ENCODE assay signal across 13 cellular contexts in the genomic region with DNA sequence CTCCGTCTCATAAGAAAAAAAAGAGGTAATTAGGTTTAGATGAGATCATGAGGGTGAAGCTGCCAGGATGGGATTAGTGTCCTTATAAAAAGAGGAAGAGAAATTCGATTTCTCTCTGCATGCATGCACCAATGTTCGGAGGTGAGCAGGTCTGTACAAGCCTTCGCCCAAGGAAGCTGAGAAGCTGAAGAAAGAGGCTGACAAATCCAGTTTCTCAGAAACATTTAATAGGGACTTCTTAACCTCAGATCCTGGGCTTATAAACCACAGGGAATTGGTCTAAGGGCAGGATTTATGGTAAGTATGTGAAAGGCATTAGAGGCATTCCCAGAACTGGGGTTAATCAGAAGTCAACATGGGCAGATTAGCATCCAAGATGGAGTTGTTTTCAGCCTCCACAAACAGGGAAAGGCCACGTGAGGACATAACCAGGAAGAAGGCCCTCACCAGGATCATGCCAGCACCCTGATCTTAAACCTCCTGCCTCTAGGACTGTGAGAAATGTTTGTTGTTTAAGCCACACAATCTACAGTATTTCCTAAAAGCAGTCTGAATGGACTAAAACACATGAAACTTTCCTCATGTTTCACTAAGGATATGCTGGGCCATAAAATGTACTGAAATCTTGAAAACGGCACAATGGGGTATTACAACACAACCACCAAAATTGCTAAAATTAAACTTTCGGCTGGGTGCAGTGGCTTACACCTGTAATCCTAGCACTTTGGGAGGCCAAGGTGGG. TPM values are rescaled to one million over a fixed set of nuclear protein-coding genes. Genes with fewer than 3 reads are reported as not detected.
A peak's percentile ranks its signal among the peaks of the same experiment; 100 is the strongest.
DNase-seq lines count a peak whose midpoint lies in the region; ATAC-seq and TF ChIP-seq lines count a peak whose summit lies in the region.
"Had no signal": no experiment of that assay in that cellular context is flagged by ENCODE, and none has a peak within 500 bp of the region (broad histone marks: within the 10 kb centered on the region; RNA-seq: fewer than 3 reads in every experiment).

No MANE protein-coding gene starts in this region.

- no peak overlapping the region for H3K4me3 ChIP-seq in esophagus (ENCODE audit: low read depth in 1 of 2, low read length in 2 of 2)
- H3K4me3 ChIP-seq in subcutaneous abdominal adipose tissue (ENCODE audit: low read depth in 1 of 5, low read length in 5 of 5), result peak overlapping the region in 1 of 5 donors; percentile 7
- H3K4me3 ChIP-seq: stomach had no signal

- peak overlapping the region; percentile 97 for H3K27ac ChIP-seq in RWPE1
- H3K27ac ChIP-seq in esophagus (ENCODE audit: low read depth in 2 of 2, low read length in 1 of 2), result peak overlapping the region; percentile 76 to 83
- peak overlapping the region; percentile 56 for H3K27ac ChIP-seq in subcutaneous abdominal adipose tissue (ENCODE audit: low read depth, low read length)

- peaks cover 26% of the 10 kb centered on the region for H3K36me3 Mint-ChIP-seq in activated T-helper 17 cell treated with anti-CD3 and anti-CD28 coated beads, Interleukin-2, amount 50 U/mL, for 72 hours (ENCODE audit: low read depth)

- no peak for TF ChIP-seq CTCF in RWPE1 (conservative IDR thresholded peaks at IDR 0.05; ENCODE audit: low read depth)

- H3K9me3 Mint-ChIP-seq in activated T-helper 17 cell treated with anti-CD3 and anti-CD28 coated beads, Interleukin-2, amount 50 U/mL, for 72 hours, result no peaks in the 10 kb centered on the region
- H3K9me3 Mint-ChIP-seq: activated CD8-positive, alpha-beta T cell treated with anti-CD3 and anti-CD28 coated beads for 36 hours had no signal

- H3K4me1 ChIP-seq in esophagus (ENCODE audit: control insufficient read depth in 2 of 2, insufficient read depth in 2 of 2, low read length in 1 of 2) (peaks cover 0 to 4% of the 10 kb centered on the region in 2 donors), subcutaneous abdominal adipose tissue (ENCODE audit: control insufficient read depth in 5 of 5, insufficient read depth in 5 of 5, low read length in 5 of 5) (peaks cover 0 to 15% (median 10%) of the 10 kb centered on the region in 5 donors)

- DNase-seq in HT-29 (ENCODE audit: low spot score), result peak; percentile 41
- no peak for DNase-seq in RWPE1 (ENCODE audit: low spot score)
- no peak for DNase-seq in DMS153 (lab: John Stamatoyannopoulos, UW)
- no peak for DNase-seq in NK-92 (lab: John Stamatoyannopoulos, UW; ENCODE audit: unreplicated experiment)
- DNase-seq: activated CD8-positive, alpha-beta T cell treated with anti-CD3 and anti-CD28 coated beads for 36 hours; aorta; Caco-2; stimulated activated CD4-positive, alpha-beta T cell treated with anti-CD3 and anti-CD28 coated beads, Interleukin-1b, Interleukin-23, amount 100 ng/mL, for 48 hours; stomach had no signal

- no peak for ATAC-seq in activated CD4-positive, CD25-positive, alpha-beta regulatory T cell treated with anti-CD3 and anti-CD28 coated beads, Interleukin-2, amount 50 U/mL, for 24 hours
- ATAC-seq in activated T-helper 17 cell treated with anti-CD3 and anti-CD28 coated beads, Interleukin-2, amount 50 U/mL, for 72 hours (replicated peaks), result no peak
- ATAC-seq: activated CD8-positive, alpha-beta T cell treated with anti-CD3 and anti-CD28 coated beads for 36 hours had no signal

- CTCF ChIA-PET in RWPE1 (lab: Yijun Ruan, JAX), result no interaction called here

- H3K4me1 Mint-ChIP-seq in activated T-helper 17 cell treated with anti-CD3 and anti-CD28 coated beads, Interleukin-2, amount 50 U/mL, for 72 hours, result no peaks in the 10 kb centered on the region

- H3K9ac ChIP-seq in subcutaneous abdominal adipose tissue (ENCODE audit: low read length in 5 of 5), result peak overlapping the region in 1 of 5 donors; percentile 41

- no peaks in the 10 kb centered on the region for H3K27me3 ChIP-seq in esophagus (ENCODE audit: control insufficient read depth in 1 of 2, insufficient read depth in 2 of 2, low read length in 2 of 2)
- no peaks in the 10 kb centered on the region for H3K27me3 ChIP-seq in subcutaneous abdominal adipose tissue (ENCODE audit: control insufficient read depth in 5 of 5, insufficient read depth in 4 of 5, low read length in 5 of 5)
- H3K27me3 ChIP-seq: stomach had no signal

- WGBS in esophagus, 2 donors, result 42 to 54% methylated on average over 7 of the region's 7 CpGs

- peaks cover 0 to 6% of the 10 kb centered on the region in 2 donors for H3K36me3 ChIP-seq in esophagus (ENCODE audit: control insufficient read depth in 2 of 2, insufficient read depth in 2 of 2, low read length in 1 of 2)
- H3K36me3 ChIP-seq in subcutaneous abdominal adipose tissue (ENCODE audit: control insufficient read depth in 5 of 5, insufficient read depth in 5 of 5, low read length in 5 of 5), result peaks cover 0 to 11% (median 0%) of the 10 kb centered on the region in 5 donors

- H3K9me3 ChIP-seq in esophagus (ENCODE audit: control insufficient read depth in 2 of 2, insufficient read depth in 1 of 2, low read depth in 1 of 2, low read length in 1 of 2) (no peaks in the 10 kb centered on the region), subcutaneous abdominal adipose tissue (ENCODE audit: control insufficient read depth in 5 of 5, low read length in 5 of 5) (no peaks in the 10 kb centered on the region)
- H3K9me3 ChIP-seq: Caco-2, stomach had no signal

- H3K27me3 Mint-ChIP-seq in activated T-helper 17 cell treated with anti-CD3 and anti-CD28 coated beads, Interleukin-2, amount 50 U/mL, for 72 hours, result no peaks in the 10 kb centered on the region
- H3K27me3 Mint-ChIP-seq: activated CD8-positive, alpha-beta T cell treated with anti-CD3 and anti-CD28 coated beads for 36 hours had no signal

- POLR2A ChIA-PET in RWPE1 (lab: Yijun Ruan, JAX; ENCODE audit: low non-redundant PET), result no interaction called here

- H3K27ac Mint-ChIP-seq in activated T-helper 17 cell treated with anti-CD3 and anti-CD28 coated beads, Interleukin-2, amount 50 U/mL, for 72 hours, result no peak overlapping the region
- H3K27ac Mint-ChIP-seq: activated CD8-positive, alpha-beta T cell treated with anti-CD3 and anti-CD28 coated beads for 36 hours had no signal

- no peak overlapping the region for H3K4me3 Mint-ChIP-seq in activated T-helper 17 cell treated with anti-CD3 and anti-CD28 coated beads, Interleukin-2, amount 50 U/mL, for 72 hours
- H3K4me3 Mint-ChIP-seq: activated CD8-positive, alpha-beta T cell treated with anti-CD3 and anti-CD28 coated beads for 36 hours had no signal

RNA-seq across cellular contexts. Expression of a gene that starts 11.3 kb away (rescaled TPM):
- total RNA-seq in HT-29 (2014; rRNA removed; shearing (Covaris generic)), result 83.6 and 85.4 TPM in 2 replicates
- polyA plus RNA-seq in esophagus, result 10 to 100 TPM; 54.0 to 94.9 TPM
- 100 to 1,000 TPM; 112 to 113 TPM for total RNA-seq in activated T-helper 17 cell treated with anti-CD3 and anti-CD28 coated beads, Interleukin-2, amount 50 U/mL, for 72 hours

RNA-seq across cellular contexts. Expression of a gene that starts 46.1 kb away (rescaled TPM):
- 6.7 and 7.7 TPM in 2 replicates for total RNA-seq in HT-29 (2014; rRNA removed; shearing (Covaris generic))
- 1 to 10 TPM; 4.9 to 5.7 TPM for polyA plus RNA-seq in esophagus
- 10 to 100 TPM; 10.5 to 14.9 TPM for total RNA-seq in activated T-helper 17 cell treated with anti-CD3 and anti-CD28 coated beads, Interleukin-2, amount 50 U/mL, for 72 hours

RNA-seq across cellular contexts. Expression of a gene that starts 52.6 kb away (rescaled TPM):
- 173 and 180 TPM in 2 replicates for total RNA-seq in HT-29 (2014; rRNA removed; shearing (Covaris generic))
- 100 to 1,000 TPM; 364 to 613 TPM for polyA plus RNA-seq in esophagus
- total RNA-seq in activated T-helper 17 cell treated with anti-CD3 and anti-CD28 coated beads, Interleukin-2, amount 50 U/mL, for 72 hours, result 100 to 1,000 TPM; 181 to 328 TPM

RNA-seq across cellular contexts. Expression of a gene that starts 52.7 kb away (rescaled TPM):
- total RNA-seq in HT-29 (2014; rRNA removed; shearing (Covaris generic)), result 19.1 and 24.3 TPM in 2 replicates
- polyA plus RNA-seq in esophagus, result 10 to 100 TPM in 1 of 2 donors, 1 to 10 TPM in 1; 7.0 to 15.5 TPM
- 10 to 100 TPM; 15.5 to 28.4 TPM for total RNA-seq in activated T-helper 17 cell treated with anti-CD3 and anti-CD28 coated beads, Interleukin-2, amount 50 U/mL, for 72 hours
